Comparison of ENCODE assay signal across 35 cellular contexts in genomic region chr9:126592461-126592860, GRCh38. TPM values are rescaled to one million over a fixed set of nuclear protein-coding genes. Genes with fewer than 3 reads are reported as not detected.
"Had no signal": no experiment of that assay in that cellular context is flagged by ENCODE, and none has a peak within 500 bp of the region (broad histone marks: within the 10 kb centered on the region; RNA-seq: fewer than 3 reads in every experiment).

No MANE protein-coding gene starts in this region.

- H3K4me3 ChIP-seq: MG63, SJCRH30 had no signal

- H3K36me3 ChIP-seq: brain microvascular endothelial cell, MG63, SJCRH30 had no signal

- H3K9me3 ChIP-seq: MG63 had no signal

- H3K27ac ChIP-seq: brain microvascular endothelial cell, SJCRH30, VCaP had no signal

- ATAC-seq: activated CD8-positive, alpha-beta T cell treated with anti-CD3 and anti-CD28 coated beads for 36 hours; activated T-cell treated with anti-CD3 and anti-CD28 coated beads, Interleukin-2, amount 50 U/mL, for 72 hours; activated T-helper 17 cell treated with anti-CD3 and anti-CD28 coated beads, Interleukin-2, amount 50 U/mL, for 72 hours; Panc1; SK-N-SH treated with all-trans-retinoic acid at 6 μM for 48 hours had no signal

- H3K27me3 ChIP-seq: MG63, SJCRH30 had no signal

- DNase-seq: activated CD4-positive, alpha-beta T cell treated with anti-CD3 and anti-CD28 coated beads for 1 hour; activated CD4-positive, alpha-beta T cell treated with anti-CD3 and anti-CD28 coated beads, Interleukin-2, amount 10 ng/mL, durations not matched to agents 24 days and 14 days; activated CD4-positive, alpha-beta T cell treated with anti-CD3 and anti-CD28 coated beads, Interleukin-2, amount 50 U/mL, for 4 hours; activated CD4-positive, CD25-positive, alpha-beta regulatory T cell; activated CD8-positive, alpha-beta T cell treated with anti-CD3 and anti-CD28 coated beads for 36 hours; activated effector memory CD4-positive, alpha-beta T cell treated with anti-CD3 and anti-CD28 coated beads, Interleukin-2, amount 50 U/mL, for 16 hours; activated naive CD4-positive, alpha-beta T cell; activated naive CD4-positive, alpha-beta T cell treated with anti-CD3 and anti-CD28 coated beads, Interleukin-2, amount 50 U/mL, for 16 hours; activated naive CD8-positive, alpha-beta T cell treated with anti-CD3 and anti-CD28 coated beads for 36 hours; activated T-cell treated with anti-CD3 and anti-CD28 coated beads, Interleukin-2, amount 50 U/mL, for 1 hour; activated T-cell treated with anti-CD3 and anti-CD28 coated beads, Interleukin-2, amount 50 U/mL, for 72 hours; amniotic stem cell; aorta; brain microvascular endothelial cell; central memory CD4-positive, alpha-beta T cell; Kasumi-1; MG63; NCI-H1048; NCI-H1436; NCI-H1694; NCI-H1930; NCI-H345; NCI-H524 treated with DMSO at 0.1 percent for 48 hours; SHP77; SJCRH30; SW 1271; T-helper 1 cell; T-helper 2 cell; T-helper 9 cell had no signal

RNA-seq across cellular contexts. Expression of gene LMX1B, which starts 21.3 kb away (rescaled TPM):
- total RNA-seq: activated CD4-positive, alpha-beta T cell treated with anti-CD3 and anti-CD28 coated beads, Interleukin-2, amount 10 ng/mL, durations not matched to agents 24 days and 14 days; activated CD8-positive, alpha-beta memory T cell treated with anti-CD3 and anti-CD28 coated beads for 36 hours; activated CD8-positive, alpha-beta T cell treated with anti-CD3 and anti-CD28 coated beads for 36 hours; activated naive CD8-positive, alpha-beta T cell treated with anti-CD3 and anti-CD28 coated beads for 36 hours; activated T-cell treated with anti-CD3 and anti-CD28 coated beads, Interleukin-2, amount 50 U/mL, for 72 hours; activated T-helper 17 cell treated with anti-CD3 and anti-CD28 coated beads, Interleukin-2, amount 50 U/mL, for 72 hours; RPMI7951 had no signal
- polyA plus RNA-seq: aorta had no signal
